8 cellular contexts compared by ENCODE assay signal in the genomic region with DNA sequence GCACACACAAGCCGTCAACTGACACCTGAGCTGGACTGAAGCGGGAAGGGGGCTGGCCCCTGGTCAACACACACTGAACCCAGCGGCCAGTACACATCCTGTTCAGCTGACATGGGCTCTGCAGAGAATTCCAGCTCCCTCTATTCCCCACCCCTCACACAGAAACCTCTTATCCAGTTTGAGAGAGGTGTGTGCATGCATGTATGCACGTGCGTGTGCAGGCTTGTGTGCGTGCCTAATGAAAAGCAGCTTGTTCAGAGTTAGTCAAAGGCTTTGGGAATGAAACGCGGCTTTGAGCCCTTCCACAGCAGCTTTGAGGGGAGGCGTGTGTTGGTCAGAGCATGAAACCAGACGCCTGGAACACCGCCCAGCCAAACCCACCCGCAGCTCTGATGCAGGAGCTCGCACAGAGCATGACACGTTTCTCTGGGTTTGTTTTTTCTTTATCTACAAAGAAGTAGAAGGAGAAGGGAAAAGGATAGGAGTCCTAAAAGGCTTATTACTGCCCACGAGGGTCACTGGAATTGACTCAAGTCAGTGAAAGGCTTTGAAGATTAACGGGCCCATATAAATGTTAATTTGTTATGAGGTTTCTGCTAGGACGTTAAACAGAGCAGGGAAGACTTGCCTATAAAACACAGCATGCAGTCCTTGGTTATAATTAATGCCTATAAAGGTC.
A peak's percentile ranks its signal among the peaks of the same experiment; 100 is the strongest.
DNase-seq lines count a peak whose midpoint lies in the region; ATAC-seq, FAIRE-seq and TF ChIP-seq lines count a peak whose summit lies in the region.

No MANE protein-coding gene starts in this region.

- H3K4me3 Mint-ChIP-seq in CD14-positive monocyte: peak overlapping the region in 1 of 2 donors; percentile 65

- peak overlapping the region in 1 of 7 donors; percentile 28 for H3K27ac Mint-ChIP-seq in CD14-positive monocyte

- peaks cover 0 to 12% (median 0%) of the 10 kb centered on the region in 3 donors for H3K4me1 ChIP-seq in pancreas

- no peak for FAIRE-seq in pancreas (lab: Jason Lieb, UNC)

- H3K9me3 ChIP-seq in pancreas: no peaks in the 10 kb centered on the region

- no peaks in the 10 kb centered on the region for H3K27me3 ChIP-seq in pancreas

- DNase-seq in Daoy (ENCODE audit: low read depth): peak; percentile 87
- DNase-seq in NCI-H69 (lab: John Stamatoyannopoulos, UW): peak; percentile 90
- DNase-seq in pancreas: no peak
- no peak for DNase-seq in stimulated activated CD4-positive, alpha-beta T cell treated with anti-CD3 and anti-CD28 coated beads, Interleukin-2, amount 100 ng/mL, for 24 hours
- DNase-seq in CD14-positive monocyte (ENCODE audit: low spot score): no peak
- no peak for DNase-seq in HuH-7 (ENCODE audit: low spot score)

- ATAC-seq in esophagus mucosa: peak; percentile 51
- ATAC-seq in pancreas: peak in 3 of 4 donors; percentile 37 to 66 (median 40)
- ATAC-seq in HG03039 (IDR thresholded peaks at IDR 0.05; ENCODE audit: unreplicated experiment): no peak

- TF ChIP-seq CTCF in pancreas (IDR thresholded peaks at IDR 0.05) (no peak), CD14-positive monocyte (IDR thresholded peaks at IDR 0.05) (no peak)

- H3K36me3 ChIP-seq in pancreas: no peaks in the 10 kb centered on the region

- peaks cover 11 to 14% (median 13%) of the 10 kb centered on the region in 3 donors for H3K27me3 Mint-ChIP-seq in CD14-positive monocyte (ENCODE audit: low read depth in 3 of 3)

- H3K36me3 Mint-ChIP-seq in CD14-positive monocyte: peaks cover 5 to 8% of the 10 kb centered on the region in 2 donors

- 16 to 17% methylated on average over 17 of the region's 17 CpGs for WGBS in pancreas, 2 donors

- no peak overlapping the region for H3K27ac ChIP-seq in pancreas

- intact Hi-C loops in pancreas (cut with DNase I) (no loop called here), CD14-positive monocyte (cut with micrococcal nuclease) (no loop called here)

- H3K4me3 ChIP-seq in pancreas: no peak overlapping the region

- peaks cover 51% of the 10 kb centered on the region for H3K4me1 Mint-ChIP-seq in CD14-positive monocyte

- H3K9me3 Mint-ChIP-seq in CD14-positive monocyte: no peaks in the 10 kb centered on the region

Comparison
In these comparisons a context has a peak if more than half of its experiments do, and no peak if none do; other contexts are left out.
1. DNase-seq: peak in Daoy (single experiment) and NCI-H69 (single experiment); none in pancreas (0 of 6), stimulated activated CD4-positive, alpha-beta T cell treated with anti-CD3 and anti-CD28 coated beads, Interleukin-2, amount 100 ng/mL, for 24 hours (0 of 2), CD14-positive monocyte (single experiment) and HuH-7 (single experiment).